1 cellular context compared by ENCODE assay signal in the genomic region with DNA sequence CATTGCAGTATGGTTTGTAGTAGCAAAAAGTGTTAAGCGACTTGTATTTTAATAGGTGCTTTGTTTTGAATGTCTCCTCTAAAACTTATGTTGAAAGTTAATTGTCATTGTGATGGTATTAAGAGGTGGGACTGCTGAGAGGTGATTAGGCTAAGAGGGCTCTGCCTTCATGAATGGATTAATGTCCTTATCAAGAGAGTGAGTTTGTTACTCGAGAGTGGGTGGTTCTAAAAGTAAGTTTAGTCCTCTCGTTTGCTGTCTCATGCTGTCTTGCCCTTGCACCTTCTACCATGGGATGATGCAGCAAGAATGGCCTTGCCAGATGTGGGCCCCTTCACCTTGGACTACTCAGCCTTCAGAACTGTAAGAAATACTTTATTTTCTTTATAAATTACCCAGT.
TF ChIP-seq lines count a peak whose summit lies in the region.

No MANE protein-coding gene starts in this region.

TF ChIP-seq in K562, 482 proteins besides CTCF, POLR2A, EP300 and RAD21 (continued from another document and continues in another):
- TF ChIP-seq, protein P1, sequence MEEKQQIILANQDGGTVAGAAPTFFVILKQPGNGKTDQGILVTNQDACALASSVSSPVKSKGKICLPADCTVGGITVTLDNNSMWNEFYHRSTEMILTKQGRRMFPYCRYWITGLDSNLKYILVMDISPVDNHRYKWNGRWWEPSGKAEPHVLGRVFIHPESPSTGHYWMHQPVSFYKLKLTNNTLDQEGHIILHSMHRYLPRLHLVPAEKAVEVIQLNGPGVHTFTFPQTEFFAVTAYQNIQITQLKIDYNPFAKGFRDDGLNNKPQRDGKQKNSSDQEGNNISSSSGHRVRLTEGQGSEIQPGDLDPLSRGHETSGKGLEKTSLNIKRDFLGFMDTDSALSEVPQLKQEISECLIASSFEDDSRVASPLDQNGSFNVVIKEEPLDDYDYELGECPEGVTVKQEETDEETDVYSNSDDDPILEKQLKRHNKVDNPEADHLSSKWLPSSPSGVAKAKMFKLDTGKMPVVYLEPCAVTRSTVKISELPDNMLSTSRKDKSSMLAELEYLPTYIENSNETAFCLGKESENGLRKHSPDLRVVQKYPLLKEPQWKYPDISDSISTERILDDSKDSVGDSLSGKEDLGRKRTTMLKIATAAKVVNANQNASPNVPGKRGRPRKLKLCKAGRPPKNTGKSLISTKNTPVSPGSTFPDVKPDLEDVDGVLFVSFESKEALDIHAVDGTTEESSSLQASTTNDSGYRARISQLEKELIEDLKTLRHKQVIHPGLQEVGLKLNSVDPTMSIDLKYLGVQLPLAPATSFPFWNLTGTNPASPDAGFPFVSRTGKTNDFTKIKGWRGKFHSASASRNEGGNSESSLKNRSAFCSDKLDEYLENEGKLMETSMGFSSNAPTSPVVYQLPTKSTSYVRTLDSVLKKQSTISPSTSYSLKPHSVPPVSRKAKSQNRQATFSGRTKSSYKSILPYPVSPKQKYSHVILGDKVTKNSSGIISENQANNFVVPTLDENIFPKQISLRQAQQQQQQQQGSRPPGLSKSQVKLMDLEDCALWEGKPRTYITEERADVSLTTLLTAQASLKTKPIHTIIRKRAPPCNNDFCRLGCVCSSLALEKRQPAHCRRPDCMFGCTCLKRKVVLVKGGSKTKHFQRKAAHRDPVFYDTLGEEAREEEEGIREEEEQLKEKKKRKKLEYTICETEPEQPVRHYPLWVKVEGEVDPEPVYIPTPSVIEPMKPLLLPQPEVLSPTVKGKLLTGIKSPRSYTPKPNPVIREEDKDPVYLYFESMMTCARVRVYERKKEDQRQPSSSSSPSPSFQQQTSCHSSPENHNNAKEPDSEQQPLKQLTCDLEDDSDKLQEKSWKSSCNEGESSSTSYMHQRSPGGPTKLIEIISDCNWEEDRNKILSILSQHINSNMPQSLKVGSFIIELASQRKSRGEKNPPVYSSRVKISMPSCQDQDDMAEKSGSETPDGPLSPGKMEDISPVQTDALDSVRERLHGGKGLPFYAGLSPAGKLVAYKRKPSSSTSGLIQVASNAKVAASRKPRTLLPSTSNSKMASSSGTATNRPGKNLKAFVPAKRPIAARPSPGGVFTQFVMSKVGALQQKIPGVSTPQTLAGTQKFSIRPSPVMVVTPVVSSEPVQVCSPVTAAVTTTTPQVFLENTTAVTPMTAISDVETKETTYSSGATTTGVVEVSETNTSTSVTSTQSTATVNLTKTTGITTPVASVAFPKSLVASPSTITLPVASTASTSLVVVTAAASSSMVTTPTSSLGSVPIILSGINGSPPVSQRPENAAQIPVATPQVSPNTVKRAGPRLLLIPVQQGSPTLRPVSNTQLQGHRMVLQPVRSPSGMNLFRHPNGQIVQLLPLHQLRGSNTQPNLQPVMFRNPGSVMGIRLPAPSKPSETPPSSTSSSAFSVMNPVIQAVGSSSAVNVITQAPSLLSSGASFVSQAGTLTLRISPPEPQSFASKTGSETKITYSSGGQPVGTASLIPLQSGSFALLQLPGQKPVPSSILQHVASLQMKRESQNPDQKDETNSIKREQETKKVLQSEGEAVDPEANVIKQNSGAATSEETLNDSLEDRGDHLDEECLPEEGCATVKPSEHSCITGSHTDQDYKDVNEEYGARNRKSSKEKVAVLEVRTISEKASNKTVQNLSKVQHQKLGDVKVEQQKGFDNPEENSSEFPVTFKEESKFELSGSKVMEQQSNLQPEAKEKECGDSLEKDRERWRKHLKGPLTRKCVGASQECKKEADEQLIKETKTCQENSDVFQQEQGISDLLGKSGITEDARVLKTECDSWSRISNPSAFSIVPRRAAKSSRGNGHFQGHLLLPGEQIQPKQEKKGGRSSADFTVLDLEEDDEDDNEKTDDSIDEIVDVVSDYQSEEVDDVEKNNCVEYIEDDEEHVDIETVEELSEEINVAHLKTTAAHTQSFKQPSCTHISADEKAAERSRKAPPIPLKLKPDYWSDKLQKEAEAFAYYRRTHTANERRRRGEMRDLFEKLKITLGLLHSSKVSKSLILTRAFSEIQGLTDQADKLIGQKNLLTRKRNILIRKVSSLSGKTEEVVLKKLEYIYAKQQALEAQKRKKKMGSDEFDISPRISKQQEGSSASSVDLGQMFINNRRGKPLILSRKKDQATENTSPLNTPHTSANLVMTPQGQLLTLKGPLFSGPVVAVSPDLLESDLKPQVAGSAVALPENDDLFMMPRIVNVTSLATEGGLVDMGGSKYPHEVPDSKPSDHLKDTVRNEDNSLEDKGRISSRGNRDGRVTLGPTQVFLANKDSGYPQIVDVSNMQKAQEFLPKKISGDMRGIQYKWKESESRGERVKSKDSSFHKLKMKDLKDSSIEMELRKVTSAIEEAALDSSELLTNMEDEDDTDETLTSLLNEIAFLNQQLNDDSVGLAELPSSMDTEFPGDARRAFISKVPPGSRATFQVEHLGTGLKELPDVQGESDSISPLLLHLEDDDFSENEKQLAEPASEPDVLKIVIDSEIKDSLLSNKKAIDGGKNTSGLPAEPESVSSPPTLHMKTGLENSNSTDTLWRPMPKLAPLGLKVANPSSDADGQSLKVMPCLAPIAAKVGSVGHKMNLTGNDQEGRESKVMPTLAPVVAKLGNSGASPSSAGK (IDR thresholded peaks at IDR 0.05): no peak
- TF ChIP-seq, protein P2, sequence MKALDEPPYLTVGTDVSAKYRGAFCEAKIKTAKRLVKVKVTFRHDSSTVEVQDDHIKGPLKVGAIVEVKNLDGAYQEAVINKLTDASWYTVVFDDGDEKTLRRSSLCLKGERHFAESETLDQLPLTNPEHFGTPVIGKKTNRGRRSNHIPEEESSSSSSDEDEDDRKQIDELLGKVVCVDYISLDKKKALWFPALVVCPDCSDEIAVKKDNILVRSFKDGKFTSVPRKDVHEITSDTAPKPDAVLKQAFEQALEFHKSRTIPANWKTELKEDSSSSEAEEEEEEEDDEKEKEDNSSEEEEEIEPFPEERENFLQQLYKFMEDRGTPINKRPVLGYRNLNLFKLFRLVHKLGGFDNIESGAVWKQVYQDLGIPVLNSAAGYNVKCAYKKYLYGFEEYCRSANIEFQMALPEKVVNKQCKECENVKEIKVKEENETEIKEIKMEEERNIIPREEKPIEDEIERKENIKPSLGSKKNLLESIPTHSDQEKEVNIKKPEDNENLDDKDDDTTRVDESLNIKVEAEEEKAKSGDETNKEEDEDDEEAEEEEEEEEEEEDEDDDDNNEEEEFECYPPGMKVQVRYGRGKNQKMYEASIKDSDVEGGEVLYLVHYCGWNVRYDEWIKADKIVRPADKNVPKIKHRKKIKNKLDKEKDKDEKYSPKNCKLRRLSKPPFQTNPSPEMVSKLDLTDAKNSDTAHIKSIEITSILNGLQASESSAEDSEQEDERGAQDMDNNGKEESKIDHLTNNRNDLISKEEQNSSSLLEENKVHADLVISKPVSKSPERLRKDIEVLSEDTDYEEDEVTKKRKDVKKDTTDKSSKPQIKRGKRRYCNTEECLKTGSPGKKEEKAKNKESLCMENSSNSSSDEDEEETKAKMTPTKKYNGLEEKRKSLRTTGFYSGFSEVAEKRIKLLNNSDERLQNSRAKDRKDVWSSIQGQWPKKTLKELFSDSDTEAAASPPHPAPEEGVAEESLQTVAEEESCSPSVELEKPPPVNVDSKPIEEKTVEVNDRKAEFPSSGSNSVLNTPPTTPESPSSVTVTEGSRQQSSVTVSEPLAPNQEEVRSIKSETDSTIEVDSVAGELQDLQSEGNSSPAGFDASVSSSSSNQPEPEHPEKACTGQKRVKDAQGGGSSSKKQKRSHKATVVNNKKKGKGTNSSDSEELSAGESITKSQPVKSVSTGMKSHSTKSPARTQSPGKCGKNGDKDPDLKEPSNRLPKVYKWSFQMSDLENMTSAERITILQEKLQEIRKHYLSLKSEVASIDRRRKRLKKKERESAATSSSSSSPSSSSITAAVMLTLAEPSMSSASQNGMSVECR (CRISPR knock-in tag; IDR thresholded peaks at IDR 0.05): no peak
- TF ChIP-seq TCF3 (CRISPR knock-in tag; IDR thresholded peaks at IDR 0.05) (peak; percentile 58), IRF2 (CRISPR knock-in tag; IDR thresholded peaks at IDR 0.05) (no peak), XRCC3 (IDR thresholded peaks at IDR 0.05) (no peak), TEAD2 (tag; IDR thresholded peaks at IDR 0.05) (no peak), XRCC4 (IDR thresholded peaks at IDR 0.05; ENCODE audit: extremely low read depth, insufficient read depth, insufficient read length) (no peak), OTX1 (CRISPR knock-in tag; IDR thresholded peaks at IDR 0.05) (no peak), PHF21A (IDR thresholded peaks at IDR 0.05; ENCODE audit: borderline replicate concordance, low read depth) (no peak), HMG20B (CRISPR knock-in tag; IDR thresholded peaks at IDR 0.05) (no peak), ZFP36 (IDR thresholded peaks at IDR 0.05; ENCODE audit: low read depth, low read length, partially characterized antibody) (no peak), KDM5B (IDR thresholded peaks at IDR 0.05; ENCODE audit: insufficient replicate concordance, low read depth, low read length) (no peak), BCOR (IDR thresholded peaks at IDR 0.05) (no peak), ZNF274 (IDR thresholded peaks at IDR 0.05; ENCODE audit: borderline replicate concordance, low read depth, low read length) (peak; percentile 35; the same call in 1 of the 2 replicates), GTF2F1 (IDR thresholded peaks at IDR 0.05; ENCODE audit: low read depth, low read length) (no peak), SNRNP70 (optimal IDR thresholded peaks at IDR 0.05; ENCODE audit: low read depth, low read length) (no peak)
- TF ChIP-seq, protein P3, sequence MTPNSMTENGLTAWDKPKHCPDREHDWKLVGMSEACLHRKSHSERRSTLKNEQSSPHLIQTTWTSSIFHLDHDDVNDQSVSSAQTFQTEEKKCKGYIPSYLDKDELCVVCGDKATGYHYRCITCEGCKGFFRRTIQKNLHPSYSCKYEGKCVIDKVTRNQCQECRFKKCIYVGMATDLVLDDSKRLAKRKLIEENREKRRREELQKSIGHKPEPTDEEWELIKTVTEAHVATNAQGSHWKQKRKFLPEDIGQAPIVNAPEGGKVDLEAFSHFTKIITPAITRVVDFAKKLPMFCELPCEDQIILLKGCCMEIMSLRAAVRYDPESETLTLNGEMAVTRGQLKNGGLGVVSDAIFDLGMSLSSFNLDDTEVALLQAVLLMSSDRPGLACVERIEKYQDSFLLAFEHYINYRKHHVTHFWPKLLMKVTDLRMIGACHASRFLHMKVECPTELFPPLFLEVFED (CRISPR knock-in tag; conservative IDR thresholded peaks at IDR 0.05): no peak
- TF ChIP-seq, protein P4, sequence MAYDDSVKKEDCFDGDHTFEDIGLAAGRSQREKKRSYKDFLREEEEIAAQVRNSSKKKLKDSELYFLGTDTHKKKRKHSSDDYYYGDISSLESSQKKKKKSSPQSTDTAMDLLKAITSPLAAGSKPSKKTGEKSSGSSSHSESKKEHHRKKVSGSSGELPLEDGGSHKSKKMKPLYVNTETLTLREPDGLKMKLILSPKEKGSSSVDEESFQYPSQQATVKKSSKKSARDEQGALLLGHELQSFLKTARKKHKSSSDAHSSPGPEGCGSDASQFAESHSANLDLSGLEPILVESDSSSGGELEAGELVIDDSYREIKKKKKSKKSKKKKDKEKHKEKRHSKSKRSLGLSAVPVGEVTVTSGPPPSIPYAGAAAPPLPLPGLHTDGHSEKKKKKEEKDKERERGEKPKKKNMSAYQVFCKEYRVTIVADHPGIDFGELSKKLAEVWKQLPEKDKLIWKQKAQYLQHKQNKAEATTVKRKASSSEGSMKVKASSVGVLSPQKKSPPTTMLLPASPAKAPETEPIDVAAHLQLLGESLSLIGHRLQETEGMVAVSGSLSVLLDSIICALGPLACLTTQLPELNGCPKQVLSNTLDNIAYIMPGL (CRISPR knock-in tag; IDR thresholded peaks at IDR 0.05): no peak
- TF ChIP-seq, protein P5, sequence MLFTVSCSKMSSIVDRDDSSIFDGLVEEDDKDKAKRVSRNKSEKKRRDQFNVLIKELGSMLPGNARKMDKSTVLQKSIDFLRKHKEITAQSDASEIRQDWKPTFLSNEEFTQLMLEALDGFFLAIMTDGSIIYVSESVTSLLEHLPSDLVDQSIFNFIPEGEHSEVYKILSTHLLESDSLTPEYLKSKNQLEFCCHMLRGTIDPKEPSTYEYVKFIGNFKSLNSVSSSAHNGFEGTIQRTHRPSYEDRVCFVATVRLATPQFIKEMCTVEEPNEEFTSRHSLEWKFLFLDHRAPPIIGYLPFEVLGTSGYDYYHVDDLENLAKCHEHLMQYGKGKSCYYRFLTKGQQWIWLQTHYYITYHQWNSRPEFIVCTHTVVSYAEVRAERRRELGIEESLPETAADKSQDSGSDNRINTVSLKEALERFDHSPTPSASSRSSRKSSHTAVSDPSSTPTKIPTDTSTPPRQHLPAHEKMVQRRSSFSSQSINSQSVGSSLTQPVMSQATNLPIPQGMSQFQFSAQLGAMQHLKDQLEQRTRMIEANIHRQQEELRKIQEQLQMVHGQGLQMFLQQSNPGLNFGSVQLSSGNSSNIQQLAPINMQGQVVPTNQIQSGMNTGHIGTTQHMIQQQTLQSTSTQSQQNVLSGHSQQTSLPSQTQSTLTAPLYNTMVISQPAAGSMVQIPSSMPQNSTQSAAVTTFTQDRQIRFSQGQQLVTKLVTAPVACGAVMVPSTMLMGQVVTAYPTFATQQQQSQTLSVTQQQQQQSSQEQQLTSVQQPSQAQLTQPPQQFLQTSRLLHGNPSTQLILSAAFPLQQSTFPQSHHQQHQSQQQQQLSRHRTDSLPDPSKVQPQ (CRISPR knock-in tag; IDR thresholded peaks at IDR 0.05; ENCODE audit: borderline replicate concordance): no peak
- TF ChIP-seq, protein P6, sequence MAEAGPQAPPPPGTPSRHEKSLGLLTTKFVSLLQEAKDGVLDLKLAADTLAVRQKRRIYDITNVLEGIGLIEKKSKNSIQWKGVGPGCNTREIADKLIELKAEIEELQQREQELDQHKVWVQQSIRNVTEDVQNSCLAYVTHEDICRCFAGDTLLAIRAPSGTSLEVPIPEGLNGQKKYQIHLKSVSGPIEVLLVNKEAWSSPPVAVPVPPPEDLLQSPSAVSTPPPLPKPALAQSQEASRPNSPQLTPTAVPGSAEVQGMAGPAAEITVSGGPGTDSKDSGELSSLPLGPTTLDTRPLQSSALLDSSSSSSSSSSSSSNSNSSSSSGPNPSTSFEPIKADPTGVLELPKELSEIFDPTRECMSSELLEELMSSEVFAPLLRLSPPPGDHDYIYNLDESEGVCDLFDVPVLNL (CRISPR knock-in tag; IDR thresholded peaks at IDR 0.05; ENCODE audit: low read depth): no peak
- TF ChIP-seq, protein P7, sequence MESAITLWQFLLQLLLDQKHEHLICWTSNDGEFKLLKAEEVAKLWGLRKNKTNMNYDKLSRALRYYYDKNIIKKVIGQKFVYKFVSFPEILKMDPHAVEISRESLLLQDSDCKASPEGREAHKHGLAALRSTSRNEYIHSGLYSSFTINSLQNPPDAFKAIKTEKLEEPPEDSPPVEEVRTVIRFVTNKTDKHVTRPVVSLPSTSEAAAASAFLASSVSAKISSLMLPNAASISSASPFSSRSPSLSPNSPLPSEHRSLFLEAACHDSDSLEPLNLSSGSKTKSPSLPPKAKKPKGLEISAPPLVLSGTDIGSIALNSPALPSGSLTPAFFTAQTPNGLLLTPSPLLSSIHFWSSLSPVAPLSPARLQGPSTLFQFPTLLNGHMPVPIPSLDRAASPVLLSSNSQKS (CRISPR knock-in tag; IDR thresholded peaks at IDR 0.05): no peak
- TF ChIP-seq, protein P8, sequence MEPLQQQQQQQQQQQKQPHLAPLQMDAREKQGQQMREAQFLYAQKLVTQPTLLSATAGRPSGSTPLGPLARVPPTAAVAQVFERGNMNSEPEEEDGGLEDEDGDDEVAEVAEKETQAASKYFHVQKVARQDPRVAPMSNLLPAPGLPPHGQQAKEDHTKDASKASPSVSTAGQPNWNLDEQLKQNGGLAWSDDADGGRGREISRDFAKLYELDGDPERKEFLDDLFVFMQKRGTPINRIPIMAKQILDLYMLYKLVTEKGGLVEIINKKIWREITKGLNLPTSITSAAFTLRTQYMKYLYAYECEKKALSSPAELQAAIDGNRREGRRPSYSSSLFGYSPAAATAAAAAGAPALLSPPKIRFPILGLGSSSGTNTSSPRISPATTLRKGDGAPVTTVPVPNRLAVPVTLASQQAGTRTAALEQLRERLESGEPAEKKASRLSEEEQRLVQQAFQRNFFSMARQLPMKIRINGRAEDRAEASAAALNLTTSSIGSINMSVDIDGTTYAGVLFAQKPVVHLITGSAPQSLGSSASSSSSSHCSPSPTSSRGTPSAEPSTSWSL (CRISPR knock-in tag; IDR thresholded peaks at IDR 0.05; ENCODE audit: borderline replicate concordance): no peak
